ENCODE assay signal across 9 cellular contexts in the genomic region with DNA sequence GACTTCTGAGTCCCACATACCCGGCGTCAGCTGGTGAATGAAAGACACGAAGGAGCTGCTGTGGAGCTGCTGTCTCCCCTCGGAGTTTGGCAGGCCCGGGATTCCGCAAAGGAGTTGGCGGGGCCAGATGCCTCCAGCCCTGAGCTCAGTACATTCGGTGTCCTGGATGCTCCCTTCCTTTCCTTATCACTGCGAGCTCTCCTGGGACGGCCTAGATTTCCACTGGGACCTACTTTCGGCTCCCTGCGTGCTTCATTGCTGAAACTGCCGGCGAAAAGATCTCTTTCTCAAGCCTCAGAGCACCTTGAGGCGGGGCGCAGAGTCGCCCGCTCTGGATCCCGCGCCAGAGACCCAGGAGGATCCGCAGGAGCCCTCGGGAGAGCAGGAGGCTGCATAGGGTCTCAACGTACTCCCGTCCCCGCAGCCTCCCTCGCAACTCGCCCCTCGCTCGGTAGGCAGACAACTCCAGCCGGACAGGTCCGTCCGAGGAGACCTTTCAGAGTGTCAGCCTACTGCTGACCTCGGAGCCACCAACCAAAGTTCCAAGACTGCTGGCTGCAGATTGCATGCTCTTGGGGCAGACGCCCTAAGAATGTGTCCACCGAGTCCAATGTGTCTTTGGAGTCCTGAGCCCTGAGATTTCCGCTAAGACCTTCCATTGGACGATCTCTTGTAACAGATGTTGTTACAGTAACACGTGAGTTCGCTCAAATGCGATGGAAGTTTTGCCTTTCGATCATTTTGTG.
A peak's percentile ranks its signal among the peaks of the same experiment; 100 is the strongest.
DNase-seq lines count a peak whose midpoint lies in the region; ATAC-seq and TF ChIP-seq lines count a peak whose summit lies in the region.
"Had no signal": no experiment of that assay in that cellular context is flagged by ENCODE, and none has a peak within 500 bp of the region (broad histone marks: within the 10 kb centered on the region; RNA-seq: fewer than 3 reads in every experiment).

No MANE protein-coding gene starts in this region.

- H3K79me2 ChIP-seq in DOHH2 (ENCODE audit: control insufficient read depth, low read length) = peaks cover 19% of the 10 kb centered on the region

- H3K4me3 ChIP-seq in DOHH2 (ENCODE audit: low read length) = no peak overlapping the region
- peak overlapping the region; percentile 44 for H3K4me3 ChIP-seq in fibroblast of pulmonary artery (replicated peaks; ENCODE audit: low read depth, low read length)
- H3K4me3 ChIP-seq in retinal pigment epithelial cell (ENCODE audit: low read length) = peak overlapping the region; percentile 38

- no peaks in the 10 kb centered on the region; the same call in 1 of the 2 replicates for H4K20me1 ChIP-seq in DOHH2 (ENCODE audit: control insufficient read depth, insufficient read depth, low read depth, low read length)

- peaks cover 5% of the 10 kb centered on the region; the same call in 1 of the 2 replicates for H3F3A ChIP-seq in DOHH2 (ENCODE audit: control insufficient read depth, insufficient read depth)

- H3K27ac ChIP-seq in DOHH2 (ENCODE audit: low read depth, low read length) = no peak overlapping the region

- TF ChIP-seq CTCF in DOHH2 (IDR thresholded peaks at IDR 0.05; ENCODE audit: low read depth, low read length, poor library complexity, severe bottlenecking) = no peak
- no peak for TF ChIP-seq CTCF in fibroblast of pulmonary artery (IDR thresholded peaks at IDR 0.05; ENCODE audit: low read length, missing control alignments)
- no peak for TF ChIP-seq CTCF in retinal pigment epithelial cell (conservative IDR thresholded peaks at IDR 0.05; ENCODE audit: low read depth, low read length)

- H3K27me3 ChIP-seq in DOHH2 (ENCODE audit: control insufficient read depth, low read length) = no peaks in the 10 kb centered on the region
- H3K27me3 ChIP-seq: right atrium auricular region had no signal

- H3K9me3 ChIP-seq in DOHH2 (ENCODE audit: control insufficient read depth, insufficient read depth, low read length) = no peaks in the 10 kb centered on the region
- H3K9me3 ChIP-seq: right atrium auricular region had no signal

- no peaks in the 10 kb centered on the region for H3K36me3 ChIP-seq in DOHH2 (ENCODE audit: control insufficient read depth, low read length)
- H3K36me3 ChIP-seq: right atrium auricular region had no signal

- H3K4me1 ChIP-seq in DOHH2 (ENCODE audit: control insufficient read depth, low read length) = peaks cover 25% of the 10 kb centered on the region
- H3K4me1 ChIP-seq: right atrium auricular region had no signal

- ATAC-seq in SK-N-SH treated with all-trans-retinoic acid at 6 μM for 48 hours (peak; percentile 8; the same call in 1 of the 3 replicates), HG02973 (IDR thresholded peaks at IDR 0.05; ENCODE audit: unreplicated experiment) (no peak)

- peak overlapping the region; percentile 50 for H3K4me2 ChIP-seq in DOHH2 (ENCODE audit: low read length)

- DNase-seq in fibroblast of pulmonary artery (ENCODE audit: low read depth) (peak; percentile 35), retinal pigment epithelial cell (ENCODE audit: low read depth) (no peak), putamen (ENCODE audit: low spot score) (no peak)
- DNase-seq in activated effector memory CD4-positive, alpha-beta T cell treated with Interleukin-2 at 50 U/mL for 16 hours = no peak
- DNase-seq: activated CD4-positive, alpha-beta T cell treated with anti-CD3 and anti-CD28 coated beads, Interleukin-2, amount 50 U/mL, for 1 hour had no signal

- H3K9me2 ChIP-seq in DOHH2 (replicated peaks; ENCODE audit: control insufficient read depth, low read length) = no peaks in the 10 kb centered on the region

TF ChIP-seq in SK-N-SH treated with all-trans-retinoic acid at 6 μM for 48 hours, 23 proteins besides CTCF, POLR2A, EP300 and RAD21:
- TF ChIP-seq ZNF565 (CRISPR knock-in tag; conservative IDR thresholded peaks at IDR 0.05; ENCODE audit: low read depth) = no peak
- no peak for TF ChIP-seq ZFP3 (CRISPR knock-in tag; IDR thresholded peaks at IDR 0.05)
- TF ChIP-seq CREB5 (CRISPR knock-in tag; IDR thresholded peaks at IDR 0.05; ENCODE audit: low read depth) = no peak
- TF ChIP-seq ZNF70 (CRISPR knock-in tag; IDR thresholded peaks at IDR 0.05) = no peak
- no peak for TF ChIP-seq ZFP30 (CRISPR knock-in tag; IDR thresholded peaks at IDR 0.05)
- TF ChIP-seq TSHZ2 (CRISPR knock-in tag; IDR thresholded peaks at IDR 0.05) = no peak
- no peak for TF ChIP-seq TCF4 (CRISPR knock-in tag; IDR thresholded peaks at IDR 0.05; ENCODE audit: borderline replicate concordance)
- TF ChIP-seq, protein P1, sequence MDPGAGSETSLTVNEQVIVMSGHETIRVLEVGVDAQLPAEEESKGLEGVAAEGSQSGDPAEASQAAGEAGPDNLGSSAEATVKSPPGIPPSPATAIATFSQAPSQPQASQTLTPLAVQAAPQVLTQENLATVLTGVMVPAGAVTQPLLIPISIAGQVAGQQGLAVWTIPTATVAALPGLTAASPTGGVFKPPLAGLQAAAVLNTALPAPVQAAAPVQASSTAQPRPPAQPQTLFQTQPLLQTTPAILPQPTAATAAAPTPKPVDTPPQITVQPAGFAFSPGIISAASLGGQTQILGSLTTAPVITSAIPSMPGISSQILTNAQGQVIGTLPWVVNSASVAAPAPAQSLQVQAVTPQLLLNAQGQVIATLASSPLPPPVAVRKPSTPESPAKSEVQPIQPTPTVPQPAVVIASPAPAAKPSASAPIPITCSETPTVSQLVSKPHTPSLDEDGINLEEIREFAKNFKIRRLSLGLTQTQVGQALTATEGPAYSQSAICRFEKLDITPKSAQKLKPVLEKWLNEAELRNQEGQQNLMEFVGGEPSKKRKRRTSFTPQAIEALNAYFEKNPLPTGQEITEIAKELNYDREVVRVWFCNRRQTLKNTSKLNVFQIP (CRISPR knock-in tag; IDR thresholded peaks at IDR 0.05; ENCODE audit: borderline replicate concordance, low read depth) = no peak
- TF ChIP-seq, protein P2, sequence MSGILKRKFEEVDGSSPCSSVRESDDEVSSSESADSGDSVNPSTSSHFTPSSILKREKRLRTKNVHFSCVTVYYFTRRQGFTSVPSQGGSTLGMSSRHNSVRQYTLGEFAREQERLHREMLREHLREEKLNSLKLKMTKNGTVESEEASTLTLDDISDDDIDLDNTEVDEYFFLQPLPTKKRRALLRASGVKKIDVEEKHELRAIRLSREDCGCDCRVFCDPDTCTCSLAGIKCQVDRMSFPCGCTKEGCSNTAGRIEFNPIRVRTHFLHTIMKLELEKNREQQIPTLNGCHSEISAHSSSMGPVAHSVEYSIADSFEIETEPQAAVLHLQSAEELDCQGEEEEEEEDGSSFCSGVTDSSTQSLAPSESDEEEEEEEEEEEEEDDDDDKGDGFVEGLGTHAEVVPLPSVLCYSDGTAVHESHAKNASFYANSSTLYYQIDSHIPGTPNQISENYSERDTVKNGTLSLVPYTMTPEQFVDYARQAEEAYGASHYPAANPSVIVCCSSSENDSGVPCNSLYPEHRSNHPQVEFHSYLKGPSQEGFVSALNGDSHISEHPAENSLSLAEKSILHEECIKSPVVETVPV (CRISPR knock-in tag; IDR thresholded peaks at IDR 0.05) = no peak
- no peak for TF ChIP-seq GLIS3 (CRISPR knock-in tag; IDR thresholded peaks at IDR 0.05)
- TF ChIP-seq BACH2 (CRISPR knock-in tag; IDR thresholded peaks at IDR 0.05; ENCODE audit: borderline replicate concordance) = no peak
- no peak for TF ChIP-seq RARB (CRISPR knock-in tag; IDR thresholded peaks at IDR 0.05)
